In genomic region chr1:10398734-10399486, GRCh38 we compare ENCODE assay signal across 8 cellular contexts. TPM values are rescaled to one million over a fixed set of nuclear protein-coding genes. Genes with fewer than 3 reads are reported as not detected.
DNase-seq lines count a peak whose midpoint lies in the region; ATAC-seq and TF ChIP-seq lines count a peak whose summit lies in the region.

PGD (plus strand) TSS chr1:10399064; CDS start chr1:10399118, 54 bp downstream.

- H3K27ac ChIP-seq in esophagus (ENCODE audit: low read depth in 2 of 2, low read length in 1 of 2) (peak within 1 kb of the TSS; percentile 95 to 98), muscle layer of colon (ENCODE audit: low read depth, low read length) (peak within 1 kb of the TSS; percentile 78)

- peak within 1 kb of the TSS; percentile 90 for H3K4me3 Mint-ChIP-seq in activated T-cell treated with anti-CD3 and anti-CD28 coated beads, Interleukin-2, amount 50 U/mL, for 4 hours

- no peaks in the 10 kb centered on the region for H3K27me3 Mint-ChIP-seq in activated T-cell treated with anti-CD3 and anti-CD28 coated beads, Interleukin-2, amount 50 U/mL, for 4 hours (ENCODE audit: low read depth)

- H3K4me1 ChIP-seq in esophagus (ENCODE audit: control insufficient read depth in 2 of 2, insufficient read depth in 2 of 2, low read length in 1 of 2) (peaks cover 0 to 6% of the 10 kb centered on the region in 2 donors), muscle layer of colon (ENCODE audit: insufficient read depth, low read length) (peaks cover 12% of the 10 kb centered on the region)

- H3K9ac ChIP-seq in muscle layer of colon (ENCODE audit: low read length) = peak within 1 kb of the TSS; percentile 57

- peaks cover 23% of the 10 kb centered on the region for H3K4me1 Mint-ChIP-seq in activated T-cell treated with anti-CD3 and anti-CD28 coated beads, Interleukin-2, amount 50 U/mL, for 4 hours (ENCODE audit: low read depth)

- H3K9me3 ChIP-seq in esophagus (ENCODE audit: control insufficient read depth in 2 of 2, insufficient read depth in 1 of 2, low read depth in 1 of 2, low read length in 1 of 2) = no peaks in the 10 kb centered on the region
- H3K9me3 ChIP-seq in muscle layer of colon (ENCODE audit: low read length) = no peaks in the 10 kb centered on the region

- in situ Hi-C loops in KBM-7 (cut with MboI; ENCODE audit: low pct_unique_long_range_greater_than_20kb, low sequenced_read_pairs) = no loop called here

- H3K4me3 ChIP-seq in esophagus (ENCODE audit: low read depth in 1 of 2, low read length in 2 of 2) (peak within 1 kb of the TSS; percentile 84 to 96), muscle layer of colon (ENCODE audit: low read depth in 1 of 2, low read length in 2 of 2) (peak within 1 kb of the TSS; percentile 82 to 94)

- DNase-seq in DMS153 treated with DMSO at 0.1 percent for 48 hours (lab: John Stamatoyannopoulos, UW; ENCODE audit: unreplicated experiment) (peak; percentile 99), KBM-7 (peak; percentile 99)
- DNase-seq in activated T-cell treated with anti-CD3 and anti-CD28 coated beads, Interleukin-2, amount 50 U/mL, for 4 hours = peak; percentile 95
- DNase-seq in stimulated activated CD8-positive, alpha-beta memory T cell treated with anti-CD3 and anti-CD28 coated beads, Interleukin-7, amount 100 ng/mL, for 24 hours (ENCODE audit: low read depth) = peak; percentile 97

- H3K36me3 Mint-ChIP-seq in activated T-cell treated with anti-CD3 and anti-CD28 coated beads, Interleukin-2, amount 50 U/mL, for 4 hours (ENCODE audit: insufficient read depth) = peaks cover 9% of the 10 kb centered on the region

- H3K9me3 Mint-ChIP-seq in activated T-cell treated with anti-CD3 and anti-CD28 coated beads, Interleukin-2, amount 50 U/mL, for 4 hours = no peaks in the 10 kb centered on the region

- no peaks in the 10 kb centered on the region for H3K27me3 ChIP-seq in esophagus (ENCODE audit: control insufficient read depth in 1 of 2, insufficient read depth in 2 of 2, low read length in 2 of 2)
- no peaks in the 10 kb centered on the region for H3K27me3 ChIP-seq in muscle layer of colon (ENCODE audit: control insufficient read depth in 1 of 2, insufficient read depth in 2 of 2, low read length in 2 of 2)

- ATAC-seq in GM21717 (IDR thresholded peaks at IDR 0.05; ENCODE audit: unreplicated experiment) = peak; percentile 90
- peak; percentile 97 to 98 for ATAC-seq in activated T-cell treated with anti-CD3 and anti-CD28 coated beads, Interleukin-2, amount 50 U/mL, for 4 hours

- H3K36me3 ChIP-seq in esophagus (ENCODE audit: control insufficient read depth in 2 of 2, insufficient read depth in 2 of 2, low read length in 1 of 2) (peaks cover 0 to 5% of the 10 kb centered on the region in 2 donors), muscle layer of colon (ENCODE audit: insufficient read depth, low read length) (peaks cover 7% of the 10 kb centered on the region)

- WGBS in esophagus, 2 donors = 0 to 1% methylated on average over 79 to 81 of the region's 81 CpGs

TF ChIP-seq in PFSK-1, 5 proteins besides CTCF, POLR2A, EP300 and RAD21:
- no peak for TF ChIP-seq REST (IDR thresholded peaks at IDR 0.05; ENCODE audit: insufficient read depth in 1 of 2, low read depth in 2 of 2, low read length in 2 of 2)
- TF ChIP-seq POLR2AphosphoS5 (IDR thresholded peaks at IDR 0.05; ENCODE audit: low read depth, low read length) = peak; percentile 80; the same call in 1 of the 2 replicates
- peak; percentile 7 for TF ChIP-seq FOXP2 (optimal IDR thresholded peaks at IDR 0.05; ENCODE audit: borderline replicate concordance, extremely low read depth, extremely low read length, insufficient read depth)
- TF ChIP-seq SIN3A (IDR thresholded peaks at IDR 0.05; ENCODE audit: borderline replicate concordance, insufficient read depth, low read length) = peak; percentile 64; the same call in 1 of the 2 replicates
- 0 out of 2 replicates have a peak, but pooled peaks have one; percentile 64 for TF ChIP-seq TAF1 (IDR thresholded peaks at IDR 0.05; ENCODE audit: borderline replicate concordance, insufficient read depth, low read length)
TF ChIP-seq in PFSK-1: peak in this region for 4.

RNA-seq across cellular contexts. Expression of gene PGD, which starts in this region (rescaled TPM):
- 173 TPM for polyA plus RNA-seq in PFSK-1 (2012; ENCODE audit: insufficient read length, low read depth)
- 100 to 1,000 TPM in 1 of 3 donors, 10 to 100 TPM in 2; 82.2 to 105 (median 93.1) TPM for total RNA-seq in activated T-cell treated with anti-CD3 and anti-CD28 coated beads, Interleukin-2, amount 50 U/mL, for 4 hours
- polyA plus RNA-seq in esophagus = 100 to 1,000 TPM; 189 to 565 TPM

Comparison
In these comparisons a context has a peak if more than half of its experiments do, and no peak if none do; other contexts are left out.
1. Peak in every context shown above with its lines: DNase-seq, ATAC-seq, H3K4me3 ChIP-seq and H3K27ac ChIP-seq.